7 cellular contexts compared by ENCODE assay signal in genomic region chr18:9612215-9612830, GRCh38. TPM values are rescaled to one million over a fixed set of nuclear protein-coding genes. Genes with fewer than 3 reads are reported as not detected.
DNase-seq lines count a peak whose midpoint lies in the region; ATAC-seq and TF ChIP-seq lines count a peak whose summit lies in the region.

No MANE protein-coding gene starts in this region.

- peaks cover 13% of the 10 kb centered on the region for H3K36me3 Mint-ChIP-seq in WTC11
- peaks cover 28% of the 10 kb centered on the region for H3K36me3 Mint-ChIP-seq in endothelial cell (ENCODE audit: low read depth, unreplicated experiment)
- H3K36me3 Mint-ChIP-seq in type B pancreatic cell = peaks cover 23% of the 10 kb centered on the region

- H3K9me3 Mint-ChIP-seq in WTC11 = no peaks in the 10 kb centered on the region
- no peaks in the 10 kb centered on the region for H3K9me3 Mint-ChIP-seq in endothelial cell (ENCODE audit: unreplicated experiment)
- H3K9me3 Mint-ChIP-seq in type B pancreatic cell = peaks cover 3% of the 10 kb centered on the region

- H3K4me1 Mint-ChIP-seq in WTC11 = peaks cover 56% of the 10 kb centered on the region
- peaks cover 46% of the 10 kb centered on the region for H3K4me1 Mint-ChIP-seq in endothelial cell (ENCODE audit: unreplicated experiment)
- H3K4me1 Mint-ChIP-seq in type B pancreatic cell (ENCODE audit: unreplicated experiment) = peaks cover 37% of the 10 kb centered on the region

- ATAC-seq in HG02943 (IDR thresholded peaks at IDR 0.05; ENCODE audit: low read depth, unreplicated experiment) (peak; percentile 38), WTC11 (peak; percentile 6; the same call in 1 of the 2 replicates), mucosa of descending colon (peak; percentile 67)

- intact Hi-C loops in mucosa of descending colon (cut with DNase I, micrococcal nuclease) = no loop called here

- CTCF ChIA-PET in WTC11 (lab: Charles Lee) = interaction anchor here (0.6 to 1.0 kb wide), 2 partner anchors 20 to 179 kb away, joined by 3 read pairs; no protein-coding TSS in a partner anchor

- H3K4me1 ChIP-seq in mucosa of descending colon (ENCODE audit: low read depth) = peaks cover 16% of the 10 kb centered on the region

- DNase-seq in GM12864 (ENCODE audit: low read depth) (no peak), NCI-H2171 treated with DMSO at 0.1 percent for 48 hours (lab: John Stamatoyannopoulos, UW) (peak; percentile 79), WTC11 (ENCODE audit: low spot score) (no peak), endothelial cell (ENCODE audit: low spot score) (no peak), mucosa of descending colon (peak in 1 of 3 donors; percentile 48), type B pancreatic cell (ENCODE audit: extremely low spot score, unreplicated experiment) (no peak)

- H3K27ac Mint-ChIP-seq in WTC11 (peak overlapping the region; percentile 79), endothelial cell (ENCODE audit: unreplicated experiment) (no peak overlapping the region), type B pancreatic cell (peak overlapping the region; percentile 99)

- no peaks in the 10 kb centered on the region for H3K36me3 ChIP-seq in mucosa of descending colon (ENCODE audit: low read depth)

- POLR2A ChIA-PET in WTC11 (lab: Charles Lee) = interaction anchor here (0.5 kb wide), 1 partner anchor 10 kb away, joined by 4 read pairs; no protein-coding TSS in a partner anchor

- H3K4me3 ChIP-seq in GM12864 (ENCODE audit: low read depth, low read length) (peak overlapping the region; percentile 3; the same call in 1 of the 2 replicates), mucosa of descending colon (no peak overlapping the region)

- no peaks in the 10 kb centered on the region for H3K9me3 ChIP-seq in mucosa of descending colon

- H3K27me3 Mint-ChIP-seq in WTC11 (ENCODE audit: low read depth) (no peaks in the 10 kb centered on the region), endothelial cell (ENCODE audit: unreplicated experiment) (peaks cover 14% of the 10 kb centered on the region), type B pancreatic cell (no peaks in the 10 kb centered on the region)

- TF ChIP-seq CTCF in GM12864 (IDR thresholded peaks at IDR 0.05; ENCODE audit: low read depth, low read length, missing control alignments) = peak; percentile 74
- 0 out of 2 replicates have a peak, but pooled peaks have one; percentile 28 for TF ChIP-seq CTCF in WTC11 (IDR thresholded peaks at IDR 0.05)
- no peak for TF ChIP-seq CTCF in endothelial cell (IDR thresholded peaks at IDR 0.05; ENCODE audit: unreplicated experiment)
- TF ChIP-seq CTCF in mucosa of descending colon (IDR thresholded peaks at IDR 0.05) = peak; percentile 43
- TF ChIP-seq CTCF in type B pancreatic cell (conservative IDR thresholded peaks at IDR 0.05) = peak; percentile 73

- H3K4me3 Mint-ChIP-seq in WTC11 = peak overlapping the region; percentile 89
- peak overlapping the region; percentile 100 for H3K4me3 Mint-ChIP-seq in endothelial cell (ENCODE audit: unreplicated experiment)
- peak overlapping the region; percentile 98 for H3K4me3 Mint-ChIP-seq in type B pancreatic cell

TF ChIP-seq in WTC11, 78 proteins besides CTCF, POLR2A, EP300 and RAD21:
- TF ChIP-seq CREB1 (CRISPR knock-in tag; IDR thresholded peaks at IDR 0.05) (no peak), CDX4 (CRISPR knock-in tag; IDR thresholded peaks at IDR 0.05; ENCODE audit: borderline replicate concordance) (no peak), IRF2 (CRISPR knock-in tag; IDR thresholded peaks at IDR 0.05; ENCODE audit: borderline replicate concordance, low read depth) (no peak), HMGA2 (CRISPR knock-in tag; IDR thresholded peaks at IDR 0.05) (no peak), MAX (CRISPR knock-in tag; IDR thresholded peaks at IDR 0.05) (no peak), ZNF396 (CRISPR knock-in tag; IDR thresholded peaks at IDR 0.05; ENCODE audit: borderline replicate concordance) (no peak), ZNF671 (CRISPR knock-in tag; IDR thresholded peaks at IDR 0.05) (no peak), ATF6 (CRISPR knock-in tag; IDR thresholded peaks at IDR 0.05) (no peak), USF1 (CRISPR knock-in tag; IDR thresholded peaks at IDR 0.05) (no peak), NFATC4 (CRISPR knock-in tag; IDR thresholded peaks at IDR 0.05) (no peak), TP53 (CRISPR knock-in tag; IDR thresholded peaks at IDR 0.05) (no peak), NR1H2 (CRISPR knock-in tag; IDR thresholded peaks at IDR 0.05) (no peak)

RNA-seq across cellular contexts. Expression of gene PPP4R1, which starts 2.0 kb away (rescaled TPM):
- 71.1 to 78.7 TPM (median 77.0 TPM) in 3 replicates for total RNA-seq in WTC11 (2021)
- total RNA-seq in endothelial cell (ENCODE audit: unreplicated experiment) = 173 TPM
- 100 to 1,000 TPM in 1 of 3 donors, 10 to 100 TPM in 2; 79.6 to 109 (median 81.3) TPM for total RNA-seq in mucosa of descending colon
- total RNA-seq in type B pancreatic cell (ENCODE audit: low replicate concordance) = 77.3 and 109 TPM in 2 replicates

Comparison
In these comparisons a context has a peak if more than half of its experiments do, and no peak if none do; other contexts are left out.
1. ATAC-seq: peak in every context shown above with its lines; median percentile 67 in mucosa of descending colon; 38 in HG02943; 6 in WTC11.